Comparison of ENCODE assay signal across 16 cellular contexts in genomic region chr16:48605518-48606110, GRCh38. TPM values are rescaled to one million over a fixed set of nuclear protein-coding genes. Genes with fewer than 3 reads are reported as not detected.
DNase-seq lines count a peak whose midpoint lies in the region; ATAC-seq and TF ChIP-seq lines count a peak whose summit lies in the region.
"Had no signal": no experiment of that assay in that cellular context is flagged by ENCODE, and none has a peak within 500 bp of the region (broad histone marks: within the 10 kb centered on the region; RNA-seq: fewer than 3 reads in every experiment).

No MANE protein-coding gene starts in this region.

- no peak overlapping the region for H3K27ac ChIP-seq in GM23248
- H3K27ac ChIP-seq in skin epidermis: peak overlapping the region in 16 of 21 experiments; percentile 3 to 98 (median 89)
- H3K27ac ChIP-seq: thoracic aorta had no signal

- no peak for ATAC-seq in mucosa of descending colon
- ATAC-seq: effector memory CD8-positive, alpha-beta T cell had no signal

- 61 to 66% methylated on average over 4 of the region's 4 CpGs for WGBS in GM23248 (ENCODE audit: low coverage in 1 of 2, low lambda C conversion rate in 2 of 2, missing lambda C conversion rate in 2 of 2), 2 experiments

- peaks cover 91% of the 10 kb centered on the region for H3K79me2 ChIP-seq in GM23248 (ENCODE audit: insufficient read depth)

- no peak overlapping the region for H3K4me2 ChIP-seq in GM23248 (ENCODE audit: unreplicated experiment)

- no peak overlapping the region for H2AFZ ChIP-seq in GM23248

- no peaks in the 10 kb centered on the region for H3K9me3 ChIP-seq in GM23248 (ENCODE audit: low read depth)
- H3K9me3 ChIP-seq in adipocyte (ENCODE audit: control insufficient read depth, low read length): no peaks in the 10 kb centered on the region
- H3K9me3 ChIP-seq in iPS-15b (ENCODE audit: control insufficient read depth, insufficient read depth, low read length): no peaks in the 10 kb centered on the region
- H3K9me3 ChIP-seq in mucosa of descending colon: no peaks in the 10 kb centered on the region
- H3K9me3 ChIP-seq: thoracic aorta had no signal

- H3K4me1 ChIP-seq in GM23248 (ENCODE audit: insufficient read depth) (peaks cover 37% of the 10 kb centered on the region), adipocyte (ENCODE audit: control insufficient read depth, insufficient read depth, low read length) (peaks cover 73% of the 10 kb centered on the region), iPS-15b (ENCODE audit: control insufficient read depth, insufficient read depth, low read length) (peaks cover 22% of the 10 kb centered on the region), mucosa of descending colon (ENCODE audit: low read depth) (peaks cover 58% of the 10 kb centered on the region)

- DNase-seq in GM23248 (peak; percentile 37), adipocyte (ENCODE audit: low read depth) (peak; percentile 52), mucosa of descending colon (no peak), HUDEP-2 (lab: John Stamatoyannopoulos, UW; ENCODE audit: unreplicated experiment in 76 of 76) (no peak), GM20000 (ENCODE audit: low spot score) (no peak)
- DNase-seq in activated effector memory CD4-positive, alpha-beta T cell treated with anti-CD3 and anti-CD28 coated beads, Interleukin-2, amount 50 U/mL, for 16 hours: no peak
- DNase-seq: effector memory CD8-positive, alpha-beta T cell; Kasumi-1; NCI-H187 treated with DMSO at 0.1 percent for 48 hours; NCI-H510A; posterior cingulate gyrus; stimulated activated CD4-positive, alpha-beta T cell treated with anti-CD3 and anti-CD28 coated beads, Interleukin-15, amount 100 ng/mL, for 24 hours; SW 1271 had no signal

- H3K36me3 ChIP-seq in GM23248 (ENCODE audit: low read depth): no peaks in the 10 kb centered on the region
- no peaks in the 10 kb centered on the region for H3K36me3 ChIP-seq in adipocyte (ENCODE audit: control insufficient read depth, insufficient read depth, low read length, severe bottlenecking)
- H3K36me3 ChIP-seq in iPS-15b (ENCODE audit: control insufficient read depth, insufficient read depth, low read length): no peaks in the 10 kb centered on the region
- H3K36me3 ChIP-seq in mucosa of descending colon (ENCODE audit: low read depth): no peaks in the 10 kb centered on the region
- H3K36me3 ChIP-seq: thoracic aorta had no signal

- TF ChIP-seq CTCF in mucosa of descending colon (IDR thresholded peaks at IDR 0.05): no peak
- no peak for TF ChIP-seq CTCF in GM20000 (IDR thresholded peaks at IDR 0.05; ENCODE audit: extremely low read depth, missing control alignments)

- H3K9me2 ChIP-seq in GM23248 (ENCODE audit: insufficient read depth): no peaks in the 10 kb centered on the region

- H3F3A ChIP-seq in GM23248 (ENCODE audit: insufficient read depth): peaks cover 23% of the 10 kb centered on the region

- H3K9ac ChIP-seq in GM23248: no peak overlapping the region
- H3K9ac ChIP-seq in adipocyte (ENCODE audit: low read length): no peak overlapping the region
- H3K9ac ChIP-seq in iPS-15b (ENCODE audit: low read depth, low read length): no peak overlapping the region

- H3K27me3 ChIP-seq in GM23248 (replicated peaks; ENCODE audit: insufficient read depth) (no peaks in the 10 kb centered on the region), adipocyte (replicated peaks; ENCODE audit: control insufficient read depth, insufficient read depth, low read length) (no peaks in the 10 kb centered on the region), iPS-15b (ENCODE audit: control insufficient read depth, insufficient read depth, low read length) (no peaks in the 10 kb centered on the region)

- in situ Hi-C loops in GM23248 (cut with MboI): no loop called here

- H3K4me3 ChIP-seq in GM23248: no peak overlapping the region
- H3K4me3 ChIP-seq in adipocyte (ENCODE audit: low read length): peak overlapping the region; percentile 24
- peak overlapping the region; percentile 6 for H3K4me3 ChIP-seq in iPS-15b (ENCODE audit: low read depth, low read length)
- H3K4me3 ChIP-seq in skin epidermis: peak overlapping the region in 1 of 7 experiments; percentile 82
- H3K4me3 ChIP-seq in mucosa of descending colon: no peak overlapping the region
- H3K4me3 ChIP-seq: thoracic aorta had no signal

- peaks cover 36% of the 10 kb centered on the region; the same call in 1 of the 2 replicates for H4K20me1 ChIP-seq in GM23248 (ENCODE audit: insufficient read depth)

- intact Hi-C loops in mucosa of descending colon (cut with DNase I, micrococcal nuclease): loop anchor here in 1 of 2 donors (10.0 kb wide), 1 partner anchor 51 kb away; no protein-coding TSS in a partner anchor

RNA-seq across cellular contexts. Expression of gene N4BP1, which starts 4.4 kb away (rescaled TPM):
- 15.9 and 28.1 TPM in 2 replicates for total RNA-seq in GM23248 (2014; rRNA removed; shearing (Covaris generic))
- polyA plus RNA-seq in GM23248 (2016; fragmentation: Nextera tagmentation; extraction: Ambion mirVana): 14.6 and 15.4 TPM in 2 replicates
- 10 to 100 TPM; 34.6 to 38.9 (median 37.1) TPM for total RNA-seq in mucosa of descending colon

Comparison
In these comparisons a context has a peak if more than half of its experiments do, and no peak if none do; other contexts are left out.
1. DNase-seq: peak in GM23248 (single experiment) and adipocyte (single experiment); none in mucosa of descending colon (0 of 3), HUDEP-2 (0 of 76), GM20000 (single experiment) and activated effector memory CD4-positive, alpha-beta T cell treated with anti-CD3 and anti-CD28 coated beads, Interleukin-2, amount 50 U/mL, for 16 hours (single experiment).
2. H3K4me3 ChIP-seq: peak in adipocyte (single experiment) and iPS-15b (single experiment); none in GM23248 (single experiment) and mucosa of descending colon (single experiment).